Comparison of ENCODE assay signal across 21 cellular contexts in genomic region chr15:70031680-70032079, GRCh38.
DNase-seq lines count a peak whose midpoint lies in the region; ATAC-seq and TF ChIP-seq lines count a peak whose summit lies in the region.
"Had no signal": no experiment of that assay in that cellular context is flagged by ENCODE, and none has a peak within 500 bp of the region (broad histone marks: within the 10 kb centered on the region; RNA-seq: fewer than 3 reads in every experiment).

No MANE protein-coding gene starts in this region.

- H2BK5ac ChIP-seq in H9 (ENCODE audit: insufficient read length, low read length): no peak overlapping the region

- no peak overlapping the region for H2AK5ac ChIP-seq in H9 (ENCODE audit: insufficient read length, low read length)

- peaks cover 6% of the 10 kb centered on the region for H3K36me3 Mint-ChIP-seq in stimulated activated memory B cell treated with anti-CD40 and anti-IgM and Interleukin-4, amounts not matched to agents 10 μg/mL and 1 μg/mL and 100 μg/mL, for 72 hours
- H3K36me3 Mint-ChIP-seq in H9 (ENCODE audit: insufficient read depth in 1 of 3, low read depth in 3 of 3): no peaks in the 10 kb centered on the region
- H3K36me3 Mint-ChIP-seq: CD8-positive, alpha-beta T cell had no signal

- ATAC-seq in stimulated activated memory B cell treated with anti-CD40 and anti-IgM and Interleukin-4, amounts not matched to agents 10 μg/mL and 1 μg/mL and 100 μg/mL, for 72 hours: no peak
- ATAC-seq: CD8-positive, alpha-beta T cell; Panc1 had no signal

- H3K23ac ChIP-seq in H9 (ENCODE audit: insufficient read length, low read depth, low read length): no peak overlapping the region

- peaks cover 60% of the 10 kb centered on the region for H3K4me1 Mint-ChIP-seq in stimulated activated memory B cell treated with anti-CD40 and anti-IgM and Interleukin-4, amounts not matched to agents 10 μg/mL and 1 μg/mL and 100 μg/mL, for 72 hours
- H3K4me1 Mint-ChIP-seq in H9: peaks cover 9 to 14% of the 10 kb centered on the region in 2 experiments

- no peak overlapping the region for H2BK12ac ChIP-seq in H9 (ENCODE audit: insufficient read length, low read depth, low read length)

- no peak overlapping the region for H3K4me2 ChIP-seq in H9 (ENCODE audit: insufficient read depth, insufficient read length, low read length)
- H3K4me2 ChIP-seq: SK-N-SH had no signal

- H3K27me3 ChIP-seq in H9 (ENCODE audit: insufficient read depth, low read length): no peaks in the 10 kb centered on the region

- no peak overlapping the region for H2AFZ ChIP-seq in H9 (ENCODE audit: low read length)

- peak overlapping the region; percentile 40 for H3K27ac Mint-ChIP-seq in stimulated activated memory B cell treated with anti-CD40 and anti-IgM and Interleukin-4, amounts not matched to agents 10 μg/mL and 1 μg/mL and 100 μg/mL, for 72 hours
- peak overlapping the region in 1 of 3 experiments; percentile 44; a peak in 1 of 7 replicates for H3K27ac Mint-ChIP-seq in H9
- H3K27ac Mint-ChIP-seq: B cell; CD8-positive, alpha-beta T cell; T-helper 1 cell treated with Interleukin-12 subunit alpha and Interleukin-12 subunit beta and Interleukin-4 antibody, amounts not matched to agents 30 μg/mL and 1 μg/mL, for 36 hours had no signal

- H3K27ac ChIP-seq in H9 (ENCODE audit: insufficient read length, low read depth, low read length): no peak overlapping the region
- H3K27ac ChIP-seq: C4-2B had no signal

- H3K27me3 Mint-ChIP-seq in stimulated activated memory B cell treated with anti-CD40 and anti-IgM and Interleukin-4, amounts not matched to agents 10 μg/mL and 1 μg/mL and 100 μg/mL, for 72 hours: no peaks in the 10 kb centered on the region
- peaks cover 1% of the 10 kb centered on the region; the same call in 1 of the 2 replicates for H3K27me3 Mint-ChIP-seq in H9 (ENCODE audit: low read depth)
- H3K27me3 Mint-ChIP-seq: B cell had no signal

- no peaks in the 10 kb centered on the region for H4K20me1 ChIP-seq in H9 (ENCODE audit: control insufficient read depth, insufficient read depth, insufficient read length)

- no peak overlapping the region for H4K5ac ChIP-seq in H9 (ENCODE audit: insufficient read length, low read depth, low read length)

- no peak overlapping the region for H2BK15ac ChIP-seq in H9 (ENCODE audit: low read depth, low read length)

- no peak overlapping the region for H3K56ac ChIP-seq in H9 (ENCODE audit: insufficient read length, low read depth, low read length)

- H3K9ac ChIP-seq in H9 (ENCODE audit: extremely low read depth, insufficient read length, low read length): no peak overlapping the region
- H3K9ac ChIP-seq: SK-N-SH had no signal

- H3K9me3 Mint-ChIP-seq in stimulated activated memory B cell treated with anti-CD40 and anti-IgM and Interleukin-4, amounts not matched to agents 10 μg/mL and 1 μg/mL and 100 μg/mL, for 72 hours: no peaks in the 10 kb centered on the region
- no peaks in the 10 kb centered on the region for H3K9me3 Mint-ChIP-seq in H9
- H3K9me3 Mint-ChIP-seq: CD8-positive, alpha-beta T cell; T-helper 1 cell treated with Interleukin-12 subunit alpha and Interleukin-12 subunit beta and Interleukin-4 antibody, amounts not matched to agents 30 μg/mL and 1 μg/mL, for 36 hours had no signal

- H3K9me3 ChIP-seq in H9 (ENCODE audit: control insufficient read depth, low read depth, low read length): no peaks in the 10 kb centered on the region
- H3K9me3 ChIP-seq: Caco-2, SK-N-SH had no signal

- DNase-seq in DMS53 (lab: John Stamatoyannopoulos, UW) (peak; percentile 59), DMS53 treated with DMSO at 0.1 percent for 48 hours (lab: John Stamatoyannopoulos, UW; ENCODE audit: unreplicated experiment) (peak; percentile 25), NCI-H69 (lab: John Stamatoyannopoulos, UW) (peak; percentile 10), Ammon's horn (ENCODE audit: low spot score) (no peak), NCI-H2081 (lab: John Stamatoyannopoulos, UW) (no peak), H9 (no peak)
- DNase-seq: Caco-2; CD8-positive, alpha-beta T cell; NCI-H1092; NCI-H146; NCI-H1930; NCI-H446 treated with DMSO at 0.1 percent for 48 hours; NCI-H526 treated with DMSO at 0.1 percent for 48 hours; SIG-M5; SK-N-SH; SW 1271 had no signal

- H3K14ac ChIP-seq in H9 (ENCODE audit: insufficient read depth, low read length): no peak overlapping the region

- no peak overlapping the region for H3K18ac ChIP-seq in H9 (ENCODE audit: insufficient read length, low read depth, low read length)

- H3K23me2 ChIP-seq in H9 (ENCODE audit: insufficient read length, low read depth, low read length, poor library complexity, severe bottlenecking): no peaks in the 10 kb centered on the region

- no peak overlapping the region for H3K4ac ChIP-seq in H9 (ENCODE audit: low read depth, low read length)

- no peak overlapping the region for H4K91ac ChIP-seq in H9 (ENCODE audit: insufficient read length, low read depth, low read length)

- no peak overlapping the region for H2BK120ac ChIP-seq in H9 (ENCODE audit: low read depth, low read length, poor library complexity, severe bottlenecking)

- no peaks in the 10 kb centered on the region for H3K79me1 ChIP-seq in H9 (ENCODE audit: insufficient read depth, low read depth, low read length, poor library complexity, severe bottlenecking)

- no peak overlapping the region for H3T11ph ChIP-seq in H9 (ENCODE audit: low read length)

- H3K4me1 ChIP-seq in H9 (ENCODE audit: insufficient read depth, low read length): no peaks in the 10 kb centered on the region
- H3K4me1 ChIP-seq: Caco-2 had no signal

- TF ChIP-seq CTCF in H9 (conservative IDR thresholded peaks at IDR 0.05): no peak

- no CpG with 5 or more reads among the region's 2 CpGs for WGBS in H9 (ENCODE audit: extremely low coverage, insufficient read length, low lambda C conversion rate)

- no peak overlapping the region for H4K8ac ChIP-seq in H9 (replicated peaks; ENCODE audit: insufficient read length, low read depth, low read length)

- no peaks in the 10 kb centered on the region for H3K79me2 ChIP-seq in H9 (ENCODE audit: insufficient read depth, low read length)

- H2BK20ac ChIP-seq in H9 (ENCODE audit: low read depth, low read length, poor library complexity, severe bottlenecking): no peak overlapping the region

- no peak overlapping the region for H3K4me3 Mint-ChIP-seq in stimulated activated memory B cell treated with anti-CD40 and anti-IgM and Interleukin-4, amounts not matched to agents 10 μg/mL and 1 μg/mL and 100 μg/mL, for 72 hours
- H3K4me3 Mint-ChIP-seq in H9: no peak overlapping the region; a peak in 1 of 5 replicates
- H3K4me3 Mint-ChIP-seq: B cell; CD8-positive, alpha-beta T cell; T-helper 1 cell treated with Interleukin-12 subunit alpha and Interleukin-12 subunit beta and Interleukin-4 antibody, amounts not matched to agents 30 μg/mL and 1 μg/mL, for 36 hours had no signal

Comparison
In these comparisons a context has a peak if more than half of its experiments do, and no peak if none do; other contexts are left out.
1. DNase-seq: peak in DMS53 (single experiment), DMS53 treated with DMSO at 0.1 percent for 48 hours (single experiment) and NCI-H69 (single experiment); none in Ammon's horn (single experiment), NCI-H2081 (0 of 2) and H9 (single experiment).